ENCODE assay signal across 10 cellular contexts in the genomic region with DNA sequence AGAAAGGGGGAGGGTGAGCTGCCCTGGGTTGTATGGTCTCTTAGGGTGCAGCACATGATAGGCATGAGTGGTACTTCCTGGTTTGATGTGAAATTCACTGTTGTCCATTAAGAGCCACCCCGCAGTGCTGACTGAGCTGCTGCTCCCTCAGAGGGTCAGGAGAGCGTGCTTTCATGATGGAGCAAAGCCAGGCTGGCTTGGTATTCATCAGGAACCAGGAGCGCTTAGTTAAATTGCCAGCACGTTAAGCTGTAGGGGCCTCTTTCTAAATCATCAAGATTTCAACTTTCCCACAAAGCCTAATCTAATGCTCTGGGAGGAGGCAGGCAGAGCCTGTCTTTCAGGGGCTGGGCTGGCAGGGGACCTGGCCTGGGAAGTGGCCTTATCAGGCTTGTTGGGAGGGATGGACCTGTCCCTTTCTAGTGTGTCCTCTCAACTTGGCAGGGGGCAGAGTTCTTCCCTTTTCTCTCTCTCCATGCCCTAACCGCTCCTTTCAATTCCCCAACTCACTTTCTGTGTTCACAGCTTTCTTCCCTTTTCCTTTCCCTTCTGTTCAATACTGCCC. TPM values are rescaled to one million over a fixed set of nuclear protein-coding genes. Genes with fewer than 3 reads are reported as not detected.
DNase-seq lines count a peak whose midpoint lies in the region; ATAC-seq lines count a peak whose summit lies in the region.
"Had no signal": no experiment of that assay in that cellular context is flagged by ENCODE, and none has a peak within 500 bp of the region (broad histone marks: within the 10 kb centered on the region; RNA-seq: fewer than 3 reads in every experiment).

No MANE protein-coding gene starts in this region.

- peaks cover 1% of the 10 kb centered on the region for H3K4me1 ChIP-seq in mesodermal cell (ENCODE audit: control insufficient read depth, insufficient read depth, low read length, poor library complexity, severe bottlenecking)

- peak overlapping the region; percentile 29 for H3K27ac ChIP-seq in mesodermal cell (ENCODE audit: low read depth, low read length, severe bottlenecking)

- WGBS in mesodermal cell (ENCODE audit: insufficient coverage in 2 of 2), 2 experiments = 66 to 67% methylated on average over 3 of the region's 5 CpGs

- DNase-seq in A172 (ENCODE audit: low spot score) (peak; percentile 64), MG63 (peak; percentile 79), dermis blood vessel endothelial cell (peak; percentile 21), GDM1 (lab: John Stamatoyannopoulos, UW) (no peak), NCI-H2029 (lab: John Stamatoyannopoulos, UW) (no peak)
- DNase-seq: activated CD4-positive, alpha-beta T cell treated with anti-CD3 and anti-CD28 coated beads for 48 hours; stimulated activated CD4-positive, alpha-beta T cell treated with anti-CD3 and anti-CD28 coated beads, Interleukin-4, amount 100 ng/mL, for 1 hour had no signal

- ATAC-seq in GM19035 (IDR thresholded peaks at IDR 0.05; ENCODE audit: unreplicated experiment) (no peak), GM21619 (IDR thresholded peaks at IDR 0.05; ENCODE audit: unreplicated experiment) (no peak)

- H3K4me3 ChIP-seq in MG63 (no peak overlapping the region), mesodermal cell (ENCODE audit: extremely low read depth, insufficient read depth, low read length, poor library complexity, severe bottlenecking) (no peak overlapping the region)

- no peaks in the 10 kb centered on the region for H3K27me3 ChIP-seq in MG63

- H3K9me3 ChIP-seq in MG63 (no peaks in the 10 kb centered on the region), mesodermal cell (ENCODE audit: control insufficient read depth, low read length) (no peaks in the 10 kb centered on the region)

- no peaks in the 10 kb centered on the region; the same call in 1 of the 2 replicates for H3K36me3 ChIP-seq in MG63
- no peaks in the 10 kb centered on the region for H3K36me3 ChIP-seq in mesodermal cell (ENCODE audit: control insufficient read depth, insufficient read depth, low read length)

RNA-seq across cellular contexts. Expression of gene CYSTM1, which starts 7.9 kb away (rescaled TPM):
- 48.4 and 54.9 TPM in 2 replicates for total RNA-seq in A172 (2014; rRNA removed; shearing (Covaris generic))
- total RNA-seq in MG63 (2014; rRNA removed; shearing (Covaris generic); ENCODE audit: low replicate concordance) = 12.9 and 29.4 TPM in 2 replicates
- 8.7 and 8.8 TPM in 2 replicates for total RNA-seq in dermis blood vessel endothelial cell
- polyA plus RNA-seq in mesodermal cell (2013, experiment 1 of 2) = 28.2 TPM
- 25.3 TPM for polyA plus RNA-seq in mesodermal cell (2013, experiment 2 of 2)

RNA-seq across cellular contexts. Expression of gene IGIP, which starts 57.1 kb away (rescaled TPM):
- 2.5 and 3.2 TPM in 2 replicates for total RNA-seq in A172 (2014; rRNA removed; shearing (Covaris generic))
- total RNA-seq in MG63 (2014; rRNA removed; shearing (Covaris generic); ENCODE audit: low replicate concordance) = 1.4 TPM in 2 replicates
- 5.0 and 5.8 TPM in 2 replicates for total RNA-seq in dermis blood vessel endothelial cell
- 0.81 TPM for polyA plus RNA-seq in mesodermal cell (2013, experiment 1 of 2)
- 0.86 TPM for polyA plus RNA-seq in mesodermal cell (2013, experiment 2 of 2)

Comparison
In these comparisons a context has a peak if more than half of its experiments do, and no peak if none do; other contexts are left out.
1. DNase-seq: peak in A172 (single experiment), MG63 (single experiment) and dermis blood vessel endothelial cell (single experiment); none in GDM1 (single experiment) and NCI-H2029 (single experiment).